In genomic region chr1:203996126-203996525, GRCh38 we compare ENCODE assay signal across 10 cellular contexts.
DNase-seq lines count a peak whose midpoint lies in the region; ATAC-seq and TF ChIP-seq lines count a peak whose summit lies in the region.
"Had no signal": no experiment of that assay in that cellular context is flagged by ENCODE, and none has a peak within 500 bp of the region (broad histone marks: within the 10 kb centered on the region; RNA-seq: fewer than 3 reads in every experiment).

No MANE protein-coding gene starts in this region.

- no peak overlapping the region for H3K4me2 ChIP-seq in hepatocyte

- peak; percentile 7 to 13 for DNase-seq in NCI-H2081 (lab: John Stamatoyannopoulos, UW)
- DNase-seq in NCI-H2081 treated with DMSO at 0.1 percent for 48 hours (lab: John Stamatoyannopoulos, UW): no peak
- DNase-seq in NCI-H526 treated with DMSO at 0.1 percent for 48 hours (lab: John Stamatoyannopoulos, UW): peak; percentile 92
- DNase-seq in left ventricle myocardium superior: no peak
- peak; percentile 55 for DNase-seq in superior temporal gyrus (ENCODE audit: extremely low spot score)
- no peak for DNase-seq in hepatocyte (ENCODE audit: low spot score)
- DNase-seq in RPMI8226: no peak
- DNase-seq: NCI-H446 treated with DMSO at 0.1 percent for 48 hours; stimulated activated CD4-positive, alpha-beta T cell treated with anti-CD3 and anti-CD28 coated beads, Interleukin-2, amount 100 ng/mL, for 48 hours had no signal

- H3K4me1 ChIP-seq in hepatocyte (ENCODE audit: insufficient read depth): no peaks in the 10 kb centered on the region

- peak; percentile 32 for ATAC-seq in left ventricle myocardium superior
- no peak for ATAC-seq in HG03135 (IDR thresholded peaks at IDR 0.05; ENCODE audit: unreplicated experiment)

- 15% methylated on average over 4 of the region's 4 CpGs for WGBS in hepatocyte (ENCODE audit: low lambda C conversion rate, missing lambda C conversion rate)

- H3K79me2 ChIP-seq in hepatocyte: no peaks in the 10 kb centered on the region

- no peak overlapping the region for H3K4me3 ChIP-seq in hepatocyte

- TF ChIP-seq CTCF in hepatocyte (IDR thresholded peaks at IDR 0.05; ENCODE audit: poor library complexity): no peak

- H4K20me1 ChIP-seq in hepatocyte (ENCODE audit: insufficient read depth, poor library complexity, severe bottlenecking): no peaks in the 10 kb centered on the region

- H3K9me2 ChIP-seq in hepatocyte (replicated peaks; ENCODE audit: insufficient read depth): no peaks in the 10 kb centered on the region

- intact Hi-C loops in left ventricle myocardium superior (cut with micrococcal nuclease): no loop called here

- H3K27ac ChIP-seq in hepatocyte: no peak overlapping the region

- no peaks in the 10 kb centered on the region for H3K36me3 ChIP-seq in hepatocyte (replicated peaks; ENCODE audit: insufficient read depth, low read depth)

- H2AFZ ChIP-seq in hepatocyte: no peak overlapping the region

- no peaks in the 10 kb centered on the region for H3K9me3 ChIP-seq in hepatocyte (ENCODE audit: low read depth)

- no peaks in the 10 kb centered on the region for H3K27me3 ChIP-seq in hepatocyte

Comparison
In these comparisons a context has a peak if more than half of its experiments do, and no peak if none do; other contexts are left out.
1. DNase-seq: peak in NCI-H2081 (2 of 2), NCI-H526 treated with DMSO at 0.1 percent for 48 hours (single experiment) and superior temporal gyrus (single experiment); none in NCI-H2081 treated with DMSO at 0.1 percent for 48 hours (single experiment), left ventricle myocardium superior (single experiment), hepatocyte (single experiment) and RPMI8226 (single experiment).